1 cellular context compared by ENCODE assay signal in genomic region chr4:42326040-42326439, GRCh38.
TF ChIP-seq lines count a peak whose summit lies in the region.

No MANE protein-coding gene starts in this region.

TF ChIP-seq in GM23338, 12 proteins besides CTCF, POLR2A, EP300 and RAD21 (continued from another document):
- TF ChIP-seq, protein P1, sequence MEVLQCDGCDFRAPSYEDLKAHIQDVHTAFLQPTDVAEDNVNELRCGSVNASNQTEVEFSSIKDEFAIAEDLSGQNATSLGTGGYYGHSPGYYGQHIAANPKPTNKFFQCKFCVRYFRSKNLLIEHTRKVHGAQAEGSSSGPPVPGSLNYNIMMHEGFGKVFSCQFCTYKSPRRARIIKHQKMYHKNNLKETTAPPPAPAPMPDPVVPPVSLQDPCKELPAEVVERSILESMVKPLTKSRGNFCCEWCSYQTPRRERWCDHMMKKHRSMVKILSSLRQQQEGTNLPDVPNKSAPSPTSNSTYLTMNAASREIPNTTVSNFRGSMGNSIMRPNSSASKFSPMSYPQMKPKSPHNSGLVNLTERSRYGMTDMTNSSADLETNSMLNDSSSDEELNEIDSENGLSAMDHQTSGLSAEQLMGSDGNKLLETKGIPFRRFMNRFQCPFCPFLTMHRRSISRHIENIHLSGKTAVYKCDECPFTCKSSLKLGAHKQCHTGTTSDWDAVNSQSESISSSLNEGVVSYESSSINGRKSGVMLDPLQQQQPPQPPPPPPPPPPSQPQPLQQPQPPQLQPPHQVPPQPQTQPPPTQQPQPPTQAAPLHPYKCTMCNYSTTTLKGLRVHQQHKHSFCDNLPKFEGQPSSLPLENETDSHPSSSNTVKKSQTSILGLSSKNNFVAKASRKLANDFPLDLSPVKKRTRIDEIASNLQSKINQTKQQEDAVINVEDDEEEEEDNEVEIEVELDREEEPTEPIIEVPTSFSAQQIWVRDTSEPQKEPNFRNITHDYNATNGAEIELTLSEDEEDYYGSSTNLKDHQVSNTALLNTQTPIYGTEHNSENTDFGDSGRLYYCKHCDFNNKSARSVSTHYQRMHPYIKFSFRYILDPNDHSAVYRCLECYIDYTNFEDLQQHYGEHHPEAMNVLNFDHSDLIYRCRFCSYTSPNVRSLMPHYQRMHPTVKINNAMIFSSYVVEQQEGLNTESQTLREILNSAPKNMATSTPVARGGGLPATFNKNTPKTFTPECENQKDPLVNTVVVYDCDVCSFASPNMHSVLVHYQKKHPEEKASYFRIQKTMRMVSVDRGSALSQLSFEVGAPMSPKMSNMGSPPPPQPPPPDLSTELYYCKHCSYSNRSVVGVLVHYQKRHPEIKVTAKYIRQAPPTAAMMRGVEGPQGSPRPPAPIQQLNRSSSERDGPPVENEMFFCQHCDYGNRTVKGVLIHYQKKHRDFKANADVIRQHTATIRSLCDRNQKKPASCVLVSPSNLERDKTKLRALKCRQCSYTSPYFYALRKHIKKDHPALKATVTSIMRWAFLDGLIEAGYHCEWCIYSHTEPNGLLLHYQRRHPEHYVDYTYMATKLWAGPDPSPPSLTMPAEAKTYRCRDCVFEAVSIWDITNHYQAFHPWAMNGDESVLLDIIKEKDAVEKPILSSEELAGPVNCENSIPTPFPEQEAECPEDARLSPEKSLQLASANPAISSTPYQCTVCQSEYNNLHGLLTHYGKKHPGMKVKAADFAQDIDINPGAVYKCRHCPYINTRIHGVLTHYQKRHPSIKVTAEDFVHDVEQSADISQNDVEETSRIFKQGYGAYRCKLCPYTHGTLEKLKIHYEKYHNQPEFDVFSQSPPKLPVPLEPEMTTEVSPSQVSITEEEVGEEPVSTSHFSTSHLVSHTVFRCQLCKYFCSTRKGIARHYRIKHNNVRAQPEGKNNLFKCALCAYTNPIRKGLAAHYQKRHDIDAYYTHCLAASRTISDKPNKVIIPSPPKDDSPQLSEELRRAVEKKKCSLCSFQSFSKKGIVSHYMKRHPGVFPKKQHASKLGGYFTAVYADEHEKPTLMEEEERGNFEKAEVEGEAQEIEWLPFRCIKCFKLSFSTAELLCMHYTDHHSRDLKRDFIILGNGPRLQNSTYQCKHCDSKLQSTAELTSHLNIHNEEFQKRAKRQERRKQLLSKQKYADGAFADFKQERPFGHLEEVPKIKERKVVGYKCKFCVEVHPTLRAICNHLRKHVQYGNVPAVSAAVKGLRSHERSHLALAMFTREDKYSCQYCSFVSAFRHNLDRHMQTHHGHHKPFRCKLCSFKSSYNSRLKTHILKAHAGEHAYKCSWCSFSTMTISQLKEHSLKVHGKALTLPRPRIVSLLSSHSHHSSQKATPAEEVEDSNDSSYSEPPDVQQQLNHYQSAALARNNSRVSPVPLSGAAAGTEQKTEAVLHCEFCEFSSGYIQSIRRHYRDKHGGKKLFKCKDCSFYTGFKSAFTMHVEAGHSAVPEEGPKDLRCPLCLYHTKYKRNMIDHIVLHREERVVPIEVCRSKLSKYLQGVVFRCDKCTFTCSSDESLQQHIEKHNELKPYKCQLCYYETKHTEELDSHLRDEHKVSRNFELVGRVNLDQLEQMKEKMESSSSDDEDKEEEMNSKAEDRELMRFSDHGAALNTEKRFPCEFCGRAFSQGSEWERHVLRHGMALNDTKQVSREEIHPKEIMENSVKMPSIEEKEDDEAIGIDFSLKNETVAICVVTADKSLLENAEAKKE (CRISPR knock-in tag; IDR thresholded peaks at IDR 0.05), result no peak
- TF ChIP-seq, protein P2, sequence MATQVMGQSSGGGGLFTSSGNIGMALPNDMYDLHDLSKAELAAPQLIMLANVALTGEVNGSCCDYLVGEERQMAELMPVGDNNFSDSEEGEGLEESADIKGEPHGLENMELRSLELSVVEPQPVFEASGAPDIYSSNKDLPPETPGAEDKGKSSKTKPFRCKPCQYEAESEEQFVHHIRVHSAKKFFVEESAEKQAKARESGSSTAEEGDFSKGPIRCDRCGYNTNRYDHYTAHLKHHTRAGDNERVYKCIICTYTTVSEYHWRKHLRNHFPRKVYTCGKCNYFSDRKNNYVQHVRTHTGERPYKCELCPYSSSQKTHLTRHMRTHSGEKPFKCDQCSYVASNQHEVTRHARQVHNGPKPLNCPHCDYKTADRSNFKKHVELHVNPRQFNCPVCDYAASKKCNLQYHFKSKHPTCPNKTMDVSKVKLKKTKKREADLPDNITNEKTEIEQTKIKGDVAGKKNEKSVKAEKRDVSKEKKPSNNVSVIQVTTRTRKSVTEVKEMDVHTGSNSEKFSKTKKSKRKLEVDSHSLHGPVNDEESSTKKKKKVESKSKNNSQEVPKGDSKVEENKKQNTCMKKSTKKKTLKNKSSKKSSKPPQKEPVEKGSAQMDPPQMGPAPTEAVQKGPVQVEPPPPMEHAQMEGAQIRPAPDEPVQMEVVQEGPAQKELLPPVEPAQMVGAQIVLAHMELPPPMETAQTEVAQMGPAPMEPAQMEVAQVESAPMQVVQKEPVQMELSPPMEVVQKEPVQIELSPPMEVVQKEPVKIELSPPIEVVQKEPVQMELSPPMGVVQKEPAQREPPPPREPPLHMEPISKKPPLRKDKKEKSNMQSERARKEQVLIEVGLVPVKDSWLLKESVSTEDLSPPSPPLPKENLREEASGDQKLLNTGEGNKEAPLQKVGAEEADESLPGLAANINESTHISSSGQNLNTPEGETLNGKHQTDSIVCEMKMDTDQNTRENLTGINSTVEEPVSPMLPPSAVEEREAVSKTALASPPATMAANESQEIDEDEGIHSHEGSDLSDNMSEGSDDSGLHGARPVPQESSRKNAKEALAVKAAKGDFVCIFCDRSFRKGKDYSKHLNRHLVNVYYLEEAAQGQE (IDR thresholded peaks at IDR 0.05; ENCODE audit: unreplicated experiment), result no peak
- TF ChIP-seq NANOG (IDR thresholded peaks at IDR 0.05; ENCODE audit: borderline replicate concordance) (no peak), EZH2phosphoT487 (IDR thresholded peaks at IDR 0.05; ENCODE audit: unreplicated experiment) (no peak)
